ENCODE assay signal across 8 cellular contexts in genomic region chr6:4778086-4778485, GRCh38. TPM values are rescaled to one million over a fixed set of nuclear protein-coding genes. Genes with fewer than 3 reads are reported as not detected.
DNase-seq lines count a peak whose midpoint lies in the region; ATAC-seq and TF ChIP-seq lines count a peak whose summit lies in the region.

No MANE protein-coding gene starts in this region.

- H3K4me1 Mint-ChIP-seq in chondrocyte (ENCODE audit: low read depth), result peaks cover 56% of the 10 kb centered on the region

- peak; percentile 57 for DNase-seq in GM06990 (ENCODE audit: extremely low read depth, insufficient read length)
- DNase-seq in chondrocyte (ENCODE audit: low spot score), result no peak
- DNase-seq in iPS-NIHi11 (ENCODE audit: low spot score), result no peak
- no peak for DNase-seq in thyroid gland
- DNase-seq in amniotic stem cell (lab: John Stamatoyannopoulos, UW), result no peak

- no peak overlapping the region for H3K27ac Mint-ChIP-seq in chondrocyte (ENCODE audit: unreplicated experiment)

- peaks cover 52% of the 10 kb centered on the region for H3K4me1 ChIP-seq in KMS-11 (ENCODE audit: low read depth, poor library complexity, severe bottlenecking)
- H3K4me1 ChIP-seq in neutrophil (ENCODE audit: control insufficient read depth in 1 of 2, insufficient read depth in 1 of 2, low read depth in 1 of 2, low read length in 1 of 2), result peaks cover 21% of the 10 kb centered on the region in 2 experiments
- peaks cover 14 to 39% of the 10 kb centered on the region in 2 donors for H3K4me1 ChIP-seq in thyroid gland

- no peak for TF ChIP-seq POLR2A in thyroid gland (IDR thresholded peaks at IDR 0.05)

- no peaks in the 10 kb centered on the region for H3K9me3 ChIP-seq in neutrophil
- no peaks in the 10 kb centered on the region for H3K9me3 ChIP-seq in thyroid gland

- peaks cover 60% of the 10 kb centered on the region for H3K79me2 ChIP-seq in KMS-11 (ENCODE audit: insufficient read depth, low read depth)

- peaks cover 12% of the 10 kb centered on the region for H3K9me3 Mint-ChIP-seq in chondrocyte (ENCODE audit: low read depth)

- H3K9ac ChIP-seq in KMS-11, result peak overlapping the region; percentile 57; the same call in 1 of the 2 replicates

- peaks cover 5% of the 10 kb centered on the region for H3K36me3 Mint-ChIP-seq in chondrocyte (ENCODE audit: low read depth)

- intact Hi-C loops in thyroid gland (cut with DNase I), result no loop called here

- peak overlapping the region; percentile 80 for H3K4me3 Mint-ChIP-seq in chondrocyte (ENCODE audit: unreplicated experiment)

- no peak for ATAC-seq in GM19328 (IDR thresholded peaks at IDR 0.05; ENCODE audit: unreplicated experiment)

- whole genome bisulfite sequencing in thyroid gland, 2 donors, result 87 to 93% methylated on average over 1 of the region's 1 CpG

- peak overlapping the region; percentile 72 for H3K4me3 ChIP-seq in GM06990 (replicated peaks; ENCODE audit: low read depth, low read length)
- no peak overlapping the region for H3K4me3 ChIP-seq in KMS-11 (IDR thresholded peaks at IDR 0.05; ENCODE audit: insufficient read depth, low read depth, low read length)
- H3K4me3 ChIP-seq in neutrophil (ENCODE audit: low read depth in 1 of 2, low read length in 1 of 2), result peak overlapping the region; percentile 65 to 67
- no peak overlapping the region for H3K4me3 ChIP-seq in thyroid gland (replicated peaks in 1 of 3)

- H3K27ac ChIP-seq in KMS-11 (peak overlapping the region; percentile 44; the same call in 1 of the 2 replicates), neutrophil (peak overlapping the region; percentile 16), thyroid gland (no peak overlapping the region)

- H3K27me3 Mint-ChIP-seq in chondrocyte (ENCODE audit: low read depth), result no peaks in the 10 kb centered on the region

- H3K36me3 ChIP-seq in GM06990 (ENCODE audit: control insufficient read depth, insufficient read depth, low read length) (no peaks in the 10 kb centered on the region), KMS-11 (ENCODE audit: insufficient read depth) (no peaks in the 10 kb centered on the region), neutrophil (no peaks in the 10 kb centered on the region), thyroid gland (no peaks in the 10 kb centered on the region)

- H4K20me1 ChIP-seq in KMS-11 (ENCODE audit: insufficient read depth), result peaks cover 26% of the 10 kb centered on the region

- TF ChIP-seq CTCF in GM06990 (IDR thresholded peaks at IDR 0.05; ENCODE audit: insufficient read depth, low read length, poor library complexity, severe bottlenecking) (no peak), KMS-11 (conservative IDR thresholded peaks at IDR 0.05; ENCODE audit: low read depth, low read length) (no peak), chondrocyte (IDR thresholded peaks at IDR 0.05) (no peak), neutrophil (IDR thresholded peaks at IDR 0.05) (no peak), thyroid gland (IDR thresholded peaks at IDR 0.05) (no peak)

- H2AFZ ChIP-seq in KMS-11 (ENCODE audit: low read depth), result no peak overlapping the region

- H3K4me2 ChIP-seq in KMS-11, result peak overlapping the region; percentile 90

- H3K27me3 ChIP-seq in GM06990 (replicated peaks; ENCODE audit: control insufficient read depth, insufficient read depth, low read length), result no peaks in the 10 kb centered on the region; the same call in 1 of the 2 replicates
- H3K27me3 ChIP-seq in KMS-11 (ENCODE audit: insufficient read depth, low read depth), result no peaks in the 10 kb centered on the region
- H3K27me3 ChIP-seq in neutrophil, result peaks cover 24% of the 10 kb centered on the region
- H3K27me3 ChIP-seq in thyroid gland, result no peaks in the 10 kb centered on the region

RNA-seq across cellular contexts. Expression of gene CDYL, which starts 1.9 kb away (rescaled TPM):
- total RNA-seq in chondrocyte (40.7 to 63.7 TPM (median 60.9 TPM) in 3 replicates), thyroid gland (10 to 100 TPM; 22.6 to 61.4 (median 43.7) TPM)

Comparison
In these comparisons a context has a peak if more than half of its experiments do, and no peak if none do; other contexts are left out.
1. H3K4me3 ChIP-seq: peak in GM06990 (single experiment) and neutrophil (2 of 2); none in KMS-11 (single experiment) and thyroid gland (0 of 3).
2. H3K27ac ChIP-seq: peak in KMS-11 (single experiment) and neutrophil (single experiment); none in thyroid gland (0 of 3).